ENCODE assay signal across 2 cellular contexts in the genomic region with DNA sequence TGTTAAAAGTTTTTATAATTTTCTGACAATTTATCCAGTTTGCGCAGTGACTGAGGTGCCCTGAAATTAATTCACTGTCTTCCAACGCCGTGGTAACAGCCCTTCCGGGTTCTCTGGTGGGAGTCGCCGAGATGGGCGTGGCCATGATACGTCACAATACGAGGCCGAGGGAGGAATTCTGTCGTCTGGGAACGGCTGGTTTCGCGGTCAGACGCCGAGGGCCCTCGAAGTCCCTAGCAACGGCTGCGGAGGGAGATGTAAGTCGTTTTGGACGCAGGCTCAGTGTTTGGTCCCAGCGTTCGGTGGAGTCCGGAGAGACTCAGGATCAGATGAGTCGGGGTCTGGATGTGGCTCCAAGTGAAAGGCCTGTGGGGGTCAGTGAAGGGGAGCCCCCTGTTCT.
TF ChIP-seq lines count a peak whose summit lies in the region.

No MANE protein-coding gene starts in this region.

TF ChIP-seq in SK-N-SH, 30 proteins besides CTCF, POLR2A, EP300 and RAD21 (continued from another document):
- 0 out of 2 replicates have a peak, but pooled peaks have one; percentile 19 for TF ChIP-seq ELF1 (IDR thresholded peaks at IDR 0.05)
- TF ChIP-seq CHD2 (IDR thresholded peaks at IDR 0.05; ENCODE audit: low read length, partially characterized antibody), result no peak
- TF ChIP-seq NRF1 (IDR thresholded peaks at IDR 0.05; ENCODE audit: low read depth, low read length), result no peak
- no peak for TF ChIP-seq FOSL2 (IDR thresholded peaks at IDR 0.05; ENCODE audit: borderline replicate concordance, low read depth)
- no peak for TF ChIP-seq EZH2phosphoT487 (IDR thresholded peaks at IDR 0.05; ENCODE audit: borderline replicate concordance, low read depth)
TF ChIP-seq in SK-N-SH: peak in this region for 1.

TF ChIP-seq in SK-N-SH treated with all-trans-retinoic acid at 6 μM for 48 hours, 23 proteins besides CTCF, POLR2A, EP300 and RAD21 (continued from another document):
- TF ChIP-seq, protein P1, sequence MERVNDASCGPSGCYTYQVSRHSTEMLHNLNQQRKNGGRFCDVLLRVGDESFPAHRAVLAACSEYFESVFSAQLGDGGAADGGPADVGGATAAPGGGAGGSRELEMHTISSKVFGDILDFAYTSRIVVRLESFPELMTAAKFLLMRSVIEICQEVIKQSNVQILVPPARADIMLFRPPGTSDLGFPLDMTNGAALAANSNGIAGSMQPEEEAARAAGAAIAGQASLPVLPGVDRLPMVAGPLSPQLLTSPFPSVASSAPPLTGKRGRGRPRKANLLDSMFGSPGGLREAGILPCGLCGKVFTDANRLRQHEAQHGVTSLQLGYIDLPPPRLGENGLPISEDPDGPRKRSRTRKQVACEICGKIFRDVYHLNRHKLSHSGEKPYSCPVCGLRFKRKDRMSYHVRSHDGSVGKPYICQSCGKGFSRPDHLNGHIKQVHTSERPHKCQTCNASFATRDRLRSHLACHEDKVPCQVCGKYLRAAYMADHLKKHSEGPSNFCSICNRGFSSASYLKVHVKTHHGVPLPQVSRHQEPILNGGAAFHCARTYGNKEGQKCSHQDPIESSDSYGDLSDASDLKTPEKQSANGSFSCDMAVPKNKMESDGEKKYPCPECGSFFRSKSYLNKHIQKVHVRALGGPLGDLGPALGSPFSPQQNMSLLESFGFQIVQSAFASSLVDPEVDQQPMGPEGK (CRISPR knock-in tag; IDR thresholded peaks at IDR 0.05; ENCODE audit: borderline replicate concordance), result no peak
- TF ChIP-seq, protein P2, sequence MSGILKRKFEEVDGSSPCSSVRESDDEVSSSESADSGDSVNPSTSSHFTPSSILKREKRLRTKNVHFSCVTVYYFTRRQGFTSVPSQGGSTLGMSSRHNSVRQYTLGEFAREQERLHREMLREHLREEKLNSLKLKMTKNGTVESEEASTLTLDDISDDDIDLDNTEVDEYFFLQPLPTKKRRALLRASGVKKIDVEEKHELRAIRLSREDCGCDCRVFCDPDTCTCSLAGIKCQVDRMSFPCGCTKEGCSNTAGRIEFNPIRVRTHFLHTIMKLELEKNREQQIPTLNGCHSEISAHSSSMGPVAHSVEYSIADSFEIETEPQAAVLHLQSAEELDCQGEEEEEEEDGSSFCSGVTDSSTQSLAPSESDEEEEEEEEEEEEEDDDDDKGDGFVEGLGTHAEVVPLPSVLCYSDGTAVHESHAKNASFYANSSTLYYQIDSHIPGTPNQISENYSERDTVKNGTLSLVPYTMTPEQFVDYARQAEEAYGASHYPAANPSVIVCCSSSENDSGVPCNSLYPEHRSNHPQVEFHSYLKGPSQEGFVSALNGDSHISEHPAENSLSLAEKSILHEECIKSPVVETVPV (CRISPR knock-in tag; IDR thresholded peaks at IDR 0.05), result no peak
- TF ChIP-seq ZFP30 (CRISPR knock-in tag; IDR thresholded peaks at IDR 0.05), result no peak
- TF ChIP-seq GLIS3 (CRISPR knock-in tag; IDR thresholded peaks at IDR 0.05), result no peak
- TF ChIP-seq ISL1 (CRISPR knock-in tag; IDR thresholded peaks at IDR 0.05), result no peak
- no peak for TF ChIP-seq SNAI2 (CRISPR knock-in tag; IDR thresholded peaks at IDR 0.05)
- TF ChIP-seq ZFP3 (CRISPR knock-in tag; IDR thresholded peaks at IDR 0.05), result no peak
- TF ChIP-seq, protein P3, sequence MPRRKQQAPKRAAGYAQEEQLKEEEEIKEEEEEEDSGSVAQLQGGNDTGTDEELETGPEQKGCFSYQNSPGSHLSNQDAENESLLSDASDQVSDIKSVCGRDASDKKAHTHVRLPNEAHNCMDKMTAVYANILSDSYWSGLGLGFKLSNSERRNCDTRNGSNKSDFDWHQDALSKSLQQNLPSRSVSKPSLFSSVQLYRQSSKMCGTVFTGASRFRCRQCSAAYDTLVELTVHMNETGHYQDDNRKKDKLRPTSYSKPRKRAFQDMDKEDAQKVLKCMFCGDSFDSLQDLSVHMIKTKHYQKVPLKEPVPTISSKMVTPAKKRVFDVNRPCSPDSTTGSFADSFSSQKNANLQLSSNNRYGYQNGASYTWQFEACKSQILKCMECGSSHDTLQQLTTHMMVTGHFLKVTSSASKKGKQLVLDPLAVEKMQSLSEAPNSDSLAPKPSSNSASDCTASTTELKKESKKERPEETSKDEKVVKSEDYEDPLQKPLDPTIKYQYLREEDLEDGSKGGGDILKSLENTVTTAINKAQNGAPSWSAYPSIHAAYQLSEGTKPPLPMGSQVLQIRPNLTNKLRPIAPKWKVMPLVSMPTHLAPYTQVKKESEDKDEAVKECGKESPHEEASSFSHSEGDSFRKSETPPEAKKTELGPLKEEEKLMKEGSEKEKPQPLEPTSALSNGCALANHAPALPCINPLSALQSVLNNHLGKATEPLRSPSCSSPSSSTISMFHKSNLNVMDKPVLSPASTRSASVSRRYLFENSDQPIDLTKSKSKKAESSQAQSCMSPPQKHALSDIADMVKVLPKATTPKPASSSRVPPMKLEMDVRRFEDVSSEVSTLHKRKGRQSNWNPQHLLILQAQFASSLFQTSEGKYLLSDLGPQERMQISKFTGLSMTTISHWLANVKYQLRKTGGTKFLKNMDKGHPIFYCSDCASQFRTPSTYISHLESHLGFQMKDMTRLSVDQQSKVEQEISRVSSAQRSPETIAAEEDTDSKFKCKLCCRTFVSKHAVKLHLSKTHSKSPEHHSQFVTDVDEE (CRISPR knock-in tag; IDR thresholded peaks at IDR 0.05), result no peak
